ENCODE assay signal across 9 cellular contexts in the genomic region with DNA sequence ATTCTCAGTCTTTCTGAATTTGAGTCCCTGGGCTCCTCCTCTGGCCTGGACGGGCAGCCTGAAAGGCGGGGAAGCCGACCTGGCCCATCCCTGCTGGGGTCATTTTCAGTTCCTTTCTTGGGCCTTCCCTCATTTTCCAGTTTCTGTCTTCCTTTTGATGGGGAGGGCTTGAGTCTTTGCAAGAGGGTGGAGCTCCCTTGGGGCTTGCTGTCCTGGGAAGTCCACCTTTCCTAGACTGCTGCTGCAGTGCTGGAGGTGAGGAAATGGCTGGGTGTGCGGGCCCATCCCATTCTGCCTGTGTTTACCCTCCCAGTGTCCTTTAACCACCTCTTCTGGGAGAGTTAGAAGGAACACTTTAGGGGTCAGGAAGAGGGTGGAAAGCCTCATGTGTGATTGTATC. TPM values are rescaled to one million over a fixed set of nuclear protein-coding genes. Genes with fewer than 3 reads are reported as not detected.
DNase-seq lines count a peak whose midpoint lies in the region; ATAC-seq and TF ChIP-seq lines count a peak whose summit lies in the region.
"Had no signal": no experiment of that assay in that cellular context is flagged by ENCODE, and none has a peak within 500 bp of the region (broad histone marks: within the 10 kb centered on the region; RNA-seq: fewer than 3 reads in every experiment).

No MANE protein-coding gene starts in this region.

- TF ChIP-seq CTCF in RWPE2 (IDR thresholded peaks at IDR 0.05; ENCODE audit: poor library complexity, severe bottlenecking) (no peak), progenitor cell of endocrine pancreas (IDR thresholded peaks at IDR 0.05; ENCODE audit: unreplicated experiment) (no peak), brain microvascular endothelial cell (IDR thresholded peaks at IDR 0.05; ENCODE audit: low read depth, low read length, missing control alignments) (no peak)

- H3K27me3 ChIP-seq in RWPE2 (ENCODE audit: insufficient read depth, poor library complexity, severe bottlenecking) (no peaks in the 10 kb centered on the region), brain microvascular endothelial cell (replicated peaks) (no peaks in the 10 kb centered on the region)

- ATAC-seq in RWPE2 (ENCODE audit: low read depth) (peak; percentile 64), GM18520 (IDR thresholded peaks at IDR 0.05; ENCODE audit: unreplicated experiment) (no peak)

- H3K4me1 ChIP-seq in RWPE2 (ENCODE audit: insufficient read depth, poor library complexity, severe bottlenecking): peaks cover 6% of the 10 kb centered on the region

- peak overlapping the region; percentile 95 for H3K27ac Mint-ChIP-seq in progenitor cell of endocrine pancreas

- in situ Hi-C loops in brain microvascular endothelial cell (cut with HindIII; ENCODE audit: low pct_ligation_motif_present, low sequenced_read_pairs): no loop called here

- H3K4me3 ChIP-seq in RWPE2 (ENCODE audit: severe bottlenecking) (peak overlapping the region; percentile 69), brain microvascular endothelial cell (ENCODE audit: low read depth, low read length) (no peak overlapping the region)

- H3K4me3 Mint-ChIP-seq in progenitor cell of endocrine pancreas (ENCODE audit: low read depth): peak overlapping the region; percentile 84

- H3K36me3 ChIP-seq in RWPE2 (ENCODE audit: low read depth) (peaks cover 16% of the 10 kb centered on the region), brain microvascular endothelial cell (replicated peaks) (no peaks in the 10 kb centered on the region)

- DNase-seq in ELF-1 (ENCODE audit: low read depth, low spot score): peak; percentile 57
- no peak for DNase-seq in RWPE2 (ENCODE audit: low spot score)
- DNase-seq in glomerular visceral epithelial cell (ENCODE audit: extremely low spot score): peak; percentile 45
- no peak for DNase-seq in progenitor cell of endocrine pancreas (ENCODE audit: low spot score, unreplicated experiment)
- DNase-seq in inferior parietal cortex (ENCODE audit: extremely low spot score): no peak
- DNase-seq in hippocampal formation (lab: John Stamatoyannopoulos, UW): no peak
- no peak for DNase-seq in brain microvascular endothelial cell
- DNase-seq: activated CD4-positive, alpha-beta T cell treated with anti-CD3 and anti-CD28 coated beads for 48 hours had no signal

- peaks cover 14% of the 10 kb centered on the region for H3K4me1 Mint-ChIP-seq in progenitor cell of endocrine pancreas (ENCODE audit: low read depth)

- H3K9me3 ChIP-seq in RWPE2 (ENCODE audit: severe bottlenecking): no peaks in the 10 kb centered on the region

- H3K9me3 Mint-ChIP-seq in progenitor cell of endocrine pancreas (ENCODE audit: low read depth): no peaks in the 10 kb centered on the region

- peaks cover 8% of the 10 kb centered on the region for H3K36me3 Mint-ChIP-seq in progenitor cell of endocrine pancreas (ENCODE audit: insufficient read depth)

- peak overlapping the region; percentile 94 for H3K27ac ChIP-seq in RWPE2 (ENCODE audit: poor library complexity, severe bottlenecking)
- H3K27ac ChIP-seq in brain microvascular endothelial cell: no peak overlapping the region

- H3K27me3 Mint-ChIP-seq in progenitor cell of endocrine pancreas: no peaks in the 10 kb centered on the region

RNA-seq across cellular contexts. Expression of gene SYNC, which starts 40.4 kb away (rescaled TPM):
- total RNA-seq in progenitor cell of endocrine pancreas: 0.40 TPM in 1 of 2 replicates, not detected in the other

Comparison
In these comparisons a context has a peak if more than half of its experiments do, and no peak if none do; other contexts are left out.
1. DNase-seq: peak in ELF-1 (single experiment) and glomerular visceral epithelial cell (single experiment); none in RWPE2 (single experiment), progenitor cell of endocrine pancreas (single experiment), inferior parietal cortex (single experiment), hippocampal formation (0 of 2) and brain microvascular endothelial cell (single experiment).